In genomic region chr11:60757231-60757800, GRCh38 we compare ENCODE assay signal across 17 cellular contexts.
A peak's percentile ranks its signal among the peaks of the same experiment; 100 is the strongest.
DNase-seq lines count a peak whose midpoint lies in the region; ATAC-seq and TF ChIP-seq lines count a peak whose summit lies in the region.
"Had no signal": no experiment of that assay in that cellular context is flagged by ENCODE, and none has a peak within 500 bp of the region (broad histone marks: within the 10 kb centered on the region; RNA-seq: fewer than 3 reads in every experiment).

No MANE protein-coding gene starts in this region.

- H3K27ac ChIP-seq in HEK293 (ENCODE audit: extremely low read depth, low read depth, low read length): no peak overlapping the region
- H3K27ac ChIP-seq in coronary artery: no peak overlapping the region
- H3K27ac ChIP-seq: BLaER1, HL-60 had no signal

- no peak overlapping the region for H3K4me3 Mint-ChIP-seq in stimulated activated naive B cell treated with anti-CD40 and anti-IgM and Interleukin-4, amounts not matched to agents 10 μg/mL and 1 μg/mL and 100 μg/mL, for 72 hours
- H3K4me3 Mint-ChIP-seq: CD4-positive, alpha-beta T cell had no signal

- H3K4me1 Mint-ChIP-seq in stimulated activated naive B cell treated with anti-CD40 and anti-IgM and Interleukin-4, amounts not matched to agents 10 μg/mL and 1 μg/mL and 100 μg/mL, for 72 hours: peaks cover 23 to 29% of the 10 kb centered on the region in 2 donors

- DNase-seq in NCI-H146 (lab: John Stamatoyannopoulos, UW): peak; percentile 85
- DNase-seq in coronary artery (ENCODE audit: low spot score): peak; percentile 29
- DNase-seq in stimulated activated naive B cell treated with anti-CD40 and anti-IgM and Interleukin-4, amounts not matched to agents 10 μg/mL and 1 μg/mL and 100 μg/mL, for 72 hours: no peak
- DNase-seq in COR-L47 (lab: John Stamatoyannopoulos, UW): no peak
- DNase-seq: NCI-H1092, NCI-H1436, NCI-H2081, NCI-H2171, NCI-H345, NCI-H774 had no signal

- H3K9me3 Mint-ChIP-seq in stimulated activated naive B cell treated with anti-CD40 and anti-IgM and Interleukin-4, amounts not matched to agents 10 μg/mL and 1 μg/mL and 100 μg/mL, for 72 hours: no peaks in the 10 kb centered on the region
- H3K9me3 Mint-ChIP-seq: CD4-positive, alpha-beta T cell had no signal

- H3K27me3 Mint-ChIP-seq in stimulated activated naive B cell treated with anti-CD40 and anti-IgM and Interleukin-4, amounts not matched to agents 10 μg/mL and 1 μg/mL and 100 μg/mL, for 72 hours: peaks cover 25 to 37% of the 10 kb centered on the region in 2 donors

- H3K4me3 ChIP-seq in HEK293 (ENCODE audit: low read depth, low read length): no peak overlapping the region
- no peak overlapping the region for H3K4me3 ChIP-seq in coronary artery
- H3K4me3 ChIP-seq: BLaER1, K562 had no signal

- H3K36me3 Mint-ChIP-seq in stimulated activated naive B cell treated with anti-CD40 and anti-IgM and Interleukin-4, amounts not matched to agents 10 μg/mL and 1 μg/mL and 100 μg/mL, for 72 hours: no peaks in the 10 kb centered on the region

- H3K36me3 ChIP-seq in HEK293 (ENCODE audit: control insufficient read depth in 2 of 2, insufficient read depth in 1 of 2, low read length in 2 of 2): no peaks in the 10 kb centered on the region
- H3K36me3 ChIP-seq: BLaER1 had no signal

- H3K4me1 ChIP-seq in HEK293 (ENCODE audit: control insufficient read depth, insufficient read depth, low read length): no peaks in the 10 kb centered on the region

- CTCF ChIA-PET in HEK293 (lab: Yijun Ruan, JAX): interaction anchor here (0.6 to 1.7 kb wide), 8 partner anchors 8 to 1567 kb away, joined by 3 to 8 read pairs (median 4); no protein-coding TSS in a partner anchor

- no peaks in the 10 kb centered on the region for H3K9me3 ChIP-seq in HEK293 (ENCODE audit: control insufficient read depth, insufficient read depth, low read depth, low read length)
- H3K9me3 ChIP-seq: BLaER1 had no signal

- POLR2A ChIA-PET in HEK293 (lab: Yijun Ruan, JAX): no interaction called here

- TF ChIP-seq CTCF in HEK293 (tag by site-specific recombination; IDR thresholded peaks at IDR 0.05) (no peak), coronary artery (IDR thresholded peaks at IDR 0.05) (no peak)

- no peak for ATAC-seq in stimulated activated naive B cell treated with anti-CD40 and anti-IgM and Interleukin-4, amounts not matched to agents 10 μg/mL and 1 μg/mL and 100 μg/mL, for 72 hours (replicated peaks)
- ATAC-seq in HG02571 (IDR thresholded peaks at IDR 0.05; ENCODE audit: unreplicated experiment): no peak
- no peak for ATAC-seq in GM19463 (IDR thresholded peaks at IDR 0.05; ENCODE audit: unreplicated experiment)

- H3K27ac Mint-ChIP-seq in stimulated activated naive B cell treated with anti-CD40 and anti-IgM and Interleukin-4, amounts not matched to agents 10 μg/mL and 1 μg/mL and 100 μg/mL, for 72 hours: peak overlapping the region; percentile 4
- H3K27ac Mint-ChIP-seq: CD4-positive, alpha-beta T cell had no signal

TF ChIP-seq in HEK293, 187 proteins besides CTCF, POLR2A, EP300 and RAD21:
- peak; percentile 70; the same call in 1 of the 2 replicates for TF ChIP-seq ZNF133 (tag by site-specific recombination; IDR thresholded peaks at IDR 0.05)
- TF ChIP-seq ZNF791 (tag by site-specific recombination; IDR thresholded peaks at IDR 0.05): no peak
- TF ChIP-seq ZNF16 (tag by site-specific recombination; IDR thresholded peaks at IDR 0.05; ENCODE audit: low read depth): no peak

Comparison
In these comparisons a context has a peak if more than half of its experiments do, and no peak if none do; other contexts are left out.
1. DNase-seq: peak in NCI-H146 (single experiment) and coronary artery (single experiment); none in stimulated activated naive B cell treated with anti-CD40 and anti-IgM and Interleukin-4, amounts not matched to agents 10 μg/mL and 1 μg/mL and 100 μg/mL, for 72 hours (single experiment) and COR-L47 (single experiment).